Comparison of ENCODE assay signal across 1 cellular context in the genomic region with DNA sequence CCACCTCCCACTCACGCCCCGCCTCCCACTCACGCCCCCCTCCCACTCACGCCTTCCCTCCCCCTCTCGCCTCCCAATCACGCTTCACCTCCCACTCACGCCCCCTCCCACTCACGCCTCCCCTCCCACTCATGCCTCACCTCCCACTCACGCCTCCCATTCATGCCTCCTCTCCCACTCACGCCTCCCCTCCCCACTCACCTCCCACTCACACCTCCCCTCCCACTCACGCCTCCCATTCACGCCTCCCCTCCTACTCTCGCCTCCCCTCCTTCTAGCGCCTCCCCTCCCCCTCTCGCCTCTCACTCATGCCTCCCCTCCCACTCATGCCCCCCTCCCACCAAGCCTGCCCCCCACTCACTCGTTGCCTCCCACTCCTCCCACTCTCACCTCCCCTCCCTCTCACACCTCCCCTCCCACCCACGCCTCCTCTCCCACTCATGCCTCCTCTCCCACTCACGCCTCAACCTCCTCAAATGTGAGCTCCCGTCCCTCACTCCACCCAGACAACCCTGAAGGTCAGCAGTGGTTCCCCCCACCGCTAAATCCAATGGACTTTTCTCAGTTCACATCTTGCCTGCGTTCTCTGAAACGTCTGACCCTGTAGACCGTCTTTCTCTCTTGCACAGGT.
TF ChIP-seq lines count a peak whose summit lies in the region.

No MANE protein-coding gene starts in this region.

TF ChIP-seq in K562, 482 proteins besides CTCF, POLR2A, EP300 and RAD21:
- peak; percentile 80 for TF ChIP-seq EGR1 (conservative IDR thresholded peaks at IDR 0.05)
- TF ChIP-seq, protein P1, sequence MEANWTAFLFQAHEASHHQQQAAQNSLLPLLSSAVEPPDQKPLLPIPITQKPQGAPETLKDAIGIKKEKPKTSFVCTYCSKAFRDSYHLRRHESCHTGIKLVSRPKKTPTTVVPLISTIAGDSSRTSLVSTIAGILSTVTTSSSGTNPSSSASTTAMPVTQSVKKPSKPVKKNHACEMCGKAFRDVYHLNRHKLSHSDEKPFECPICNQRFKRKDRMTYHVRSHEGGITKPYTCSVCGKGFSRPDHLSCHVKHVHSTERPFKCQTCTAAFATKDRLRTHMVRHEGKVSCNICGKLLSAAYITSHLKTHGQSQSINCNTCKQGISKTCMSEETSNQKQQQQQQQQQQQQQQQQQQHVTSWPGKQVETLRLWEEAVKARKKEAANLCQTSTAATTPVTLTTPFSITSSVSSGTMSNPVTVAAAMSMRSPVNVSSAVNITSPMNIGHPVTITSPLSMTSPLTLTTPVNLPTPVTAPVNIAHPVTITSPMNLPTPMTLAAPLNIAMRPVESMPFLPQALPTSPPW (CRISPR knock-in tag; IDR thresholded peaks at IDR 0.05): peak; percentile 26; the same call in 1 of the 2 replicates
- TF ChIP-seq SAFB (IDR thresholded peaks at IDR 0.05; ENCODE audit: borderline replicate concordance, low read depth, low read length): peak; percentile 24; the same call in 1 of the 2 replicates
- no peak for TF ChIP-seq RBBP5 (IDR thresholded peaks at IDR 0.05; ENCODE audit: borderline replicate concordance, insufficient read depth, low read length, poor library complexity, severe bottlenecking)
- TF ChIP-seq TEAD4 (IDR thresholded peaks at IDR 0.05; ENCODE audit: low read length): peak; percentile 35; the same call in 1 of the 2 replicates
- TF ChIP-seq TEAD4 (CRISPR knock-in tag; IDR thresholded peaks at IDR 0.05; ENCODE audit: borderline replicate concordance): no peak
- no peak for TF ChIP-seq SAFB2 (IDR thresholded peaks at IDR 0.05; ENCODE audit: borderline replicate concordance, low read depth, low read length, severe bottlenecking)
- TF ChIP-seq ARNT (IDR thresholded peaks at IDR 0.05): no peak
- no peak for TF ChIP-seq SRSF9 (IDR thresholded peaks at IDR 0.05; ENCODE audit: borderline replicate concordance, low read depth, low read length)
